ENCODE assay signal across 23 cellular contexts in genomic region chr14:36217732-36218131, GRCh38. TPM values are rescaled to one million over a fixed set of nuclear protein-coding genes. Genes with fewer than 3 reads are reported as not detected.
DNase-seq lines count a peak whose midpoint lies in the region; ATAC-seq, FAIRE-seq and TF ChIP-seq lines count a peak whose summit lies in the region.
"Had no signal": no experiment of that assay in that cellular context is flagged by ENCODE, and none has a peak within 500 bp of the region (broad histone marks: within the 10 kb centered on the region; RNA-seq: fewer than 3 reads in every experiment).

No MANE protein-coding gene starts in this region.

- H3K4me3 Mint-ChIP-seq in astrocyte (ENCODE audit: unreplicated experiment): no peak overlapping the region
- H3K4me3 Mint-ChIP-seq in effector memory CD8-positive, alpha-beta T cell: no peak overlapping the region
- H3K4me3 Mint-ChIP-seq: CD8-positive, alpha-beta T cell; stimulated activated memory B cell treated with anti-CD40 and anti-IgM and Interleukin-4, amounts not matched to agents 10 μg/mL and 1 μg/mL and 100 μg/mL, for 72 hours; WTC11 had no signal

- no peak overlapping the region for H3K9ac ChIP-seq in HepG2 (ENCODE audit: insufficient read depth, low read depth, low read length)
- H3K9ac ChIP-seq in astrocyte (ENCODE audit: low read length): no peak overlapping the region

- intact Hi-C loops in HepG2 (cut with micrococcal nuclease; ENCODE audit: unreplicated experiment) (no loop called here), right lobe of liver (cut with DNase I) (no loop called here), left lung (cut with DNase I) (no loop called here)

- TF ChIP-seq EP300 in HepG2 (IDR thresholded peaks at IDR 0.05; ENCODE audit: low read depth in 2 of 2, low read length in 2 of 2) (no peak), HepG2 (CRISPR knock-in tag; IDR thresholded peaks at IDR 0.05; ENCODE audit: borderline replicate concordance) (no peak)

- H3K4me1 Mint-ChIP-seq in astrocyte (ENCODE audit: low read depth, unreplicated experiment): peaks cover 9% of the 10 kb centered on the region
- H3K4me1 Mint-ChIP-seq in effector memory CD8-positive, alpha-beta T cell (ENCODE audit: low read depth in 2 of 2): no peaks in the 10 kb centered on the region
- H3K4me1 Mint-ChIP-seq: stimulated activated memory B cell treated with anti-CD40 and anti-IgM and Interleukin-4, amounts not matched to agents 10 μg/mL and 1 μg/mL and 100 μg/mL, for 72 hours had no signal

- POLR2A ChIA-PET in HepG2 (lab: Yijun Ruan, JAX): no interaction called here

- H3K27ac ChIP-seq in HepG2 (ENCODE audit: extremely low read length, insufficient read depth, low read length) (no peak overlapping the region), right lobe of liver (no peak overlapping the region), astrocyte (ENCODE audit: low read depth, low read length) (no peak overlapping the region), left lung (peak overlapping the region; percentile 50 to 80)
- H3K27ac ChIP-seq: PC-9 had no signal

- WGBS in HepG2 (ENCODE audit: low lambda C conversion rate): 2% methylated on average over 2 of the region's 2 CpGs
- 26% methylated on average over 2 of the region's 2 CpGs for whole genome bisulfite sequencing in right lobe of liver (ENCODE audit: insufficient coverage, low coverage, low lambda C conversion rate, missing lambda C conversion rate)

- H4K20me1 ChIP-seq in HepG2 (ENCODE audit: insufficient read depth, low read length) (no peaks in the 10 kb centered on the region), astrocyte (ENCODE audit: insufficient read depth, low read length) (no peaks in the 10 kb centered on the region)

- in situ Hi-C loops in HepG2 (cut with HindIII; ENCODE audit: extremely low pct_ligation_motif_present, low pct_unique_long_range_greater_than_20kb): no loop called here

- H3K79me2 ChIP-seq in HepG2 (ENCODE audit: insufficient read depth, low read length): no peaks in the 10 kb centered on the region
- H3K79me2 ChIP-seq in astrocyte (ENCODE audit: insufficient read depth, low read length): no peaks in the 10 kb centered on the region

- FAIRE-seq in HepG2 (lab: Jason Lieb, UNC): no peak
- no peak for FAIRE-seq in astrocyte (lab: Jason Lieb, UNC)
- FAIRE-seq: colon had no signal

- TF ChIP-seq CTCF in HepG2 (CRISPR knock-in tag; IDR thresholded peaks at IDR 0.05): no peak
- TF ChIP-seq CTCF in right lobe of liver (IDR thresholded peaks at IDR 0.05): no peak
- no peak for TF ChIP-seq CTCF in astrocyte (IDR thresholded peaks at IDR 0.05; ENCODE audit: insufficient read depth, low read depth, low read length)
- TF ChIP-seq CTCF in left lung (IDR thresholded peaks at IDR 0.05): no peak

- H3K27me3 ChIP-seq in HepG2 (ENCODE audit: control insufficient read depth in 1 of 2, insufficient read depth in 2 of 2, low read length in 2 of 2) (peaks cover 2 to 61% of the 10 kb centered on the region in 2 experiments; a peak in 3 of 5 replicates), right lobe of liver (no peaks in the 10 kb centered on the region), astrocyte (ENCODE audit: insufficient read depth, low read length) (peaks cover 2% of the 10 kb centered on the region), left lung (no peaks in the 10 kb centered on the region)

- CTCF ChIA-PET in HepG2 (lab: Yijun Ruan, JAX; ENCODE audit: low intra/inter-chr PET ratio, low total read pairs): no interaction called here

- peaks cover 6% of the 10 kb centered on the region for H3K27me3 Mint-ChIP-seq in astrocyte (ENCODE audit: low read depth, unreplicated experiment)
- H3K27me3 Mint-ChIP-seq in effector memory CD8-positive, alpha-beta T cell: peaks cover 22 to 26% of the 10 kb centered on the region in 2 donors

- no TSS peak for BruUV-seq in HepG2 (replicated peaks; lab: Mats Ljungman, UMichigan)

- no peaks in the 10 kb centered on the region for H3K36me3 Mint-ChIP-seq in astrocyte (ENCODE audit: low read depth, unreplicated experiment)
- no peaks in the 10 kb centered on the region for H3K36me3 Mint-ChIP-seq in effector memory CD8-positive, alpha-beta T cell (ENCODE audit: insufficient read depth)
- H3K36me3 Mint-ChIP-seq: CD8-positive, alpha-beta T cell; stimulated activated memory B cell treated with anti-CD40 and anti-IgM and Interleukin-4, amounts not matched to agents 10 μg/mL and 1 μg/mL and 100 μg/mL, for 72 hours; WTC11 had no signal

- ATAC-seq in HepG2 (no peak), right lobe of liver (no peak), left lung (peak; percentile 74), GM18858 (IDR thresholded peaks at IDR 0.05; ENCODE audit: unreplicated experiment) (no peak)
- ATAC-seq in effector memory CD8-positive, alpha-beta T cell (replicated peaks): no peak
- ATAC-seq: CD8-positive, alpha-beta T cell; stimulated activated memory B cell treated with anti-CD40 and anti-IgM and Interleukin-4, amounts not matched to agents 10 μg/mL and 1 μg/mL and 100 μg/mL, for 72 hours; WTC11 had no signal

- H3K4me1 ChIP-seq in HepG2 (ENCODE audit: insufficient read depth, low read length) (no peaks in the 10 kb centered on the region), right lobe of liver (no peaks in the 10 kb centered on the region), astrocyte (ENCODE audit: insufficient read depth, low read length) (no peaks in the 10 kb centered on the region), left lung (no peaks in the 10 kb centered on the region)

- H2AFZ ChIP-seq in HepG2 (ENCODE audit: low read length): peak overlapping the region; percentile 17
- H2AFZ ChIP-seq in astrocyte (ENCODE audit: low read depth, low read length): no peak overlapping the region
- H2AFZ ChIP-seq: PC-9 had no signal

- no peak for DNase-seq in HepG2 (ENCODE audit: low spot score)
- no peak for DNase-seq in right lobe of liver
- DNase-seq in astrocyte (ENCODE audit: low read depth): peak; percentile 47
- peak in 1 of 2 donors; percentile 78 for DNase-seq in left lung
- DNase-seq in effector memory CD8-positive, alpha-beta T cell: no peak
- DNase-seq in hypothalamus (lab: John Stamatoyannopoulos, UW): no peak
- no peak for DNase-seq in NCI-H2107 treated with DMSO at 0.1 percent for 48 hours (lab: John Stamatoyannopoulos, UW; ENCODE audit: unreplicated experiment)
- DNase-seq: activated effector memory CD4-positive, alpha-beta T cell treated with anti-CD3 and anti-CD28 coated beads, Interleukin-2, amount 50 U/mL, for 16 hours; CD8-positive, alpha-beta T cell; foreskin melanocyte; HCEC 1CT; KG1; NCI-H2171; NCI-H82; nucleus accumbens had no signal

- H3K4me3 ChIP-seq in HepG2 (replicated peaks in 1 of 3; ENCODE audit: insufficient read depth in 1 of 3, low read depth in 2 of 3, low read length in 3 of 3): no peak overlapping the region
- H3K4me3 ChIP-seq in right lobe of liver: no peak overlapping the region
- H3K4me3 ChIP-seq in astrocyte (ENCODE audit: insufficient read depth, low read depth, low read length): no peak overlapping the region
- no peak overlapping the region for H3K4me3 ChIP-seq in left lung
- H3K4me3 ChIP-seq: PC-9 had no signal

- no peaks in the 10 kb centered on the region for H3K36me3 ChIP-seq in HepG2 (replicated peaks in 1 of 2; ENCODE audit: control insufficient read depth in 1 of 2, insufficient read depth in 2 of 2, low read length in 2 of 2)
- H3K36me3 ChIP-seq in right lobe of liver: no peaks in the 10 kb centered on the region
- H3K36me3 ChIP-seq in astrocyte (ENCODE audit: insufficient read depth, low read length): no peaks in the 10 kb centered on the region
- no peaks in the 10 kb centered on the region for H3K36me3 ChIP-seq in left lung

- no peaks in the 10 kb centered on the region for H3K9me3 Mint-ChIP-seq in astrocyte (ENCODE audit: unreplicated experiment)
- peaks cover 0 to 5% of the 10 kb centered on the region in 2 donors for H3K9me3 Mint-ChIP-seq in effector memory CD8-positive, alpha-beta T cell
- H3K9me3 Mint-ChIP-seq: CD8-positive, alpha-beta T cell; stimulated activated memory B cell treated with anti-CD40 and anti-IgM and Interleukin-4, amounts not matched to agents 10 μg/mL and 1 μg/mL and 100 μg/mL, for 72 hours; WTC11 had no signal

- no peaks in the 10 kb centered on the region for H3K9me3 ChIP-seq in HepG2 (ENCODE audit: low read length)
- H3K9me3 ChIP-seq in right lobe of liver: no peaks in the 10 kb centered on the region
- no peaks in the 10 kb centered on the region for H3K9me3 ChIP-seq in astrocyte (ENCODE audit: insufficient read depth, low read depth, low read length)
- no peaks in the 10 kb centered on the region for H3K9me3 ChIP-seq in left lung

- no peak for TF ChIP-seq RAD21 in HepG2 (CRISPR knock-in tag; IDR thresholded peaks at IDR 0.05)

- H3K4me2 ChIP-seq in HepG2 (ENCODE audit: low read depth, low read length): no peak overlapping the region
- no peak overlapping the region for H3K4me2 ChIP-seq in astrocyte (ENCODE audit: low read length)
- H3K4me2 ChIP-seq: PC-9 had no signal

- no peak overlapping the region for H3K27ac Mint-ChIP-seq in astrocyte (ENCODE audit: unreplicated experiment)
- no peak overlapping the region for H3K27ac Mint-ChIP-seq in effector memory CD8-positive, alpha-beta T cell
- H3K27ac Mint-ChIP-seq: CD8-positive, alpha-beta T cell; stimulated activated memory B cell treated with anti-CD40 and anti-IgM and Interleukin-4, amounts not matched to agents 10 μg/mL and 1 μg/mL and 100 μg/mL, for 72 hours; WTC11 had no signal

- TF ChIP-seq POLR2A in HepG2 (IDR thresholded peaks at IDR 0.05; ENCODE audit: insufficient read depth in 1 of 2, low read depth in 2 of 2, low read length in 2 of 2): no peak
- TF ChIP-seq POLR2A in right lobe of liver (IDR thresholded peaks at IDR 0.05): no peak

RNA-seq across cellular contexts. Expression of gene PTCSC3, which starts 41.2 kb away (rescaled TPM):
- not detected in 2 replicates for total RNA-seq in HepG2 (2016; rRNA removed; fragmentation: Illumina TruSeq; extraction: Trizol)
- not detected in 2 replicates for total RNA-seq in HepG2 (2016; cell fraction: cytosol; rRNA removed; fragmentation: Illumina TruSeq; extraction: Trizol; ENCODE audit: low read depth)
- not detected in 2 replicates for total RNA-seq in HepG2 (2016; cell fraction: insoluble cytoplasmic fraction; rRNA removed; fragmentation: Illumina TruSeq; extraction: Trizol)
- total RNA-seq in HepG2 (2016; cell fraction: membrane; rRNA removed; fragmentation: Illumina TruSeq; extraction: Trizol): not detected in 2 replicates
- total RNA-seq in HepG2 (2016; cell fraction: nucleus; rRNA removed; fragmentation: Illumina TruSeq; extraction: Trizol): not detected in 2 replicates
- polyA plus RNA-seq in HepG2 (2011; rRNA removed): not detected in 2 replicates
- polyA plus RNA-seq in HepG2 (2011; cell fraction: cytosol; rRNA removed): not detected in 2 replicates
- polyA plus RNA-seq in HepG2 (2011; cell fraction: nucleus; rRNA removed): not detected in 2 replicates
- not detected in 2 replicates for polyA plus RNA-seq in HepG2 (2012)
- not detected in 2 replicates for polyA plus RNA-seq in HepG2 (2016; cell fraction: cytosol; fragmentation: Illumina TruSeq; extraction: Trizol; ENCODE audit: low read depth)
- polyA plus RNA-seq in HepG2 (2016; cell fraction: insoluble cytoplasmic fraction; fragmentation: Illumina TruSeq; extraction: Trizol; ENCODE audit: low read depth): not detected in 2 replicates
- not detected in 2 replicates for polyA plus RNA-seq in HepG2 (2016; cell fraction: membrane; fragmentation: Illumina TruSeq; extraction: Trizol; ENCODE audit: low read depth)
- not detected in 2 replicates for polyA plus RNA-seq in HepG2 (2016; cell fraction: nucleus; fragmentation: Illumina TruSeq; extraction: Trizol; ENCODE audit: insufficient read depth, low read depth)
- polyA minus RNA-seq in HepG2 (2011; rRNA and poly(A)+ RNA removed; ENCODE audit: low replicate concordance): not detected in 2 replicates
- polyA minus RNA-seq in HepG2 (2011; cell fraction: cytosol; rRNA and poly(A)+ RNA removed): not detected in 2 replicates
- not detected in 2 replicates for polyA minus RNA-seq in HepG2 (2011; cell fraction: nucleus; rRNA and poly(A)+ RNA removed)
- not detected for total RNA-seq in right lobe of liver
- total RNA-seq in astrocyte: not detected in 2 replicates
- 1 to 10 TPM in 1 of 2 donors, not detected in 1; 2.9 TPM for total RNA-seq in left lung
- total RNA-seq: CD8-positive, alpha-beta T cell; PC-9; SK-MEL-5; T-helper 2 cell treated with Interferon-gamma antibody and Interleukin-4, amounts not matched to agents 100 ng/mL and 5 ng/mL, for 36 hours; ureter; WTC11 had no signal

Comparison
In these comparisons a context has a peak if more than half of its experiments do, and no peak if none do; other contexts are left out.
1. H3K27ac ChIP-seq: peak in left lung (2 of 2); none in HepG2 (single experiment), right lobe of liver (0 of 3) and astrocyte (single experiment).